ENCODE assay signal across 16 cellular contexts in the genomic region with DNA sequence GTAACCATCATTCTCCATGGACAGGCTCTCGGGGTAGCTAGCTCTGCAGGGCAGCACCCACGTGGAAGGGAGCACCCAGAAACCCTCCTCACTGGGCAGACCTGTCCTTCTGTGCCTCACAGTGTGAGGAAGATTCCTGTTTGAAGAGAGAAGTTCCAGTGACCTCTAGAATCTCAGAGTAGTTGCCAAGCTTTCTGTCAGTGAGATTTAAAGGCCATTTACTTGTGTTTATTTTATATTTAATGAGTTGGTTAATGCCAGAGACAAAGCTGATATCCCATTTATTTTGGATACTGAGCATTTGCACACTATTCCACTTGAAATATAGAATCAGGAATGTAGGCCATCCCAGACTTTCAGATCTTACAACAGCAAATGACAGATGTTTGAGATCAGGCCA. TPM values are rescaled to one million over a fixed set of nuclear protein-coding genes. Genes with fewer than 3 reads are reported as not detected.
DNase-seq lines count a peak whose midpoint lies in the region; ATAC-seq and TF ChIP-seq lines count a peak whose summit lies in the region.
"Had no signal": no experiment of that assay in that cellular context is flagged by ENCODE, and none has a peak within 500 bp of the region (broad histone marks: within the 10 kb centered on the region; RNA-seq: fewer than 3 reads in every experiment).

No MANE protein-coding gene starts in this region.

- H4K91ac ChIP-seq in mesenchymal stem cell (ENCODE audit: low read length): peak overlapping the region; percentile 75

- intact Hi-C loops in sigmoid colon (cut with DNase I) (loop anchor here (5.0 to 10.0 kb wide), 4 partner anchors 217 to 1639 kb away; no protein-coding TSS in a partner anchor), transverse colon (cut with DNase I; ENCODE audit: low total_unique reads) (loop anchor here (10.0 kb wide), 2 partner anchors 219 to 619 kb away; no protein-coding TSS in a partner anchor)

- H3K4me1 ChIP-seq in mesenchymal stem cell (ENCODE audit: control insufficient read depth, insufficient read depth, low read depth, low read length) (peaks cover 4% of the 10 kb centered on the region), sigmoid colon (peaks cover 0 to 83% (median 81%) of the 10 kb centered on the region in 4 donors), transverse colon (peaks cover 0 to 13% (median 7%) of the 10 kb centered on the region in 4 donors)
- H3K4me1 ChIP-seq: A549 had no signal

- no peak for TF ChIP-seq POLR2A in sigmoid colon (IDR thresholded peaks at IDR 0.05)
- no peak for TF ChIP-seq POLR2A in transverse colon (IDR thresholded peaks at IDR 0.05)
- no peak for TF ChIP-seq POLR2A in GM18505 (IDR thresholded peaks at IDR 0.05; ENCODE audit: borderline replicate concordance, extremely low read depth, insufficient read depth, insufficient read length)

- no peak overlapping the region for H3K14ac ChIP-seq in mesenchymal stem cell (ENCODE audit: low read length in 2 of 2)

- H3K9me3 ChIP-seq in mesenchymal stem cell (ENCODE audit: control insufficient read depth, low read length) (no peaks in the 10 kb centered on the region), sigmoid colon (no peaks in the 10 kb centered on the region), transverse colon (no peaks in the 10 kb centered on the region)
- H3K9me3 ChIP-seq: A549 had no signal

- H2BK15ac ChIP-seq in mesenchymal stem cell (ENCODE audit: low read depth, poor library complexity, severe bottlenecking): no peak overlapping the region

- no peak overlapping the region for H2AFZ ChIP-seq in mesenchymal stem cell (ENCODE audit: low read depth, low read length)

- H3K27me3 ChIP-seq in mesenchymal stem cell (ENCODE audit: control insufficient read depth in 1 of 2, insufficient read depth in 1 of 2, low read length in 2 of 2): peaks cover 0 to 6% of the 10 kb centered on the region in 2 experiments
- no peaks in the 10 kb centered on the region for H3K27me3 ChIP-seq in sigmoid colon
- no peaks in the 10 kb centered on the region for H3K27me3 ChIP-seq in transverse colon

- H3K4me3 ChIP-seq in mesenchymal stem cell (ENCODE audit: insufficient read depth in 1 of 2, low read depth in 1 of 2, low read length in 2 of 2): no peak overlapping the region
- H3K4me3 ChIP-seq in sigmoid colon: no peak overlapping the region
- no peak overlapping the region for H3K4me3 ChIP-seq in transverse colon
- H3K4me3 ChIP-seq: A549 had no signal

- no peak overlapping the region for H3K23ac ChIP-seq in mesenchymal stem cell (ENCODE audit: low read length in 2 of 2)

- H4K8ac ChIP-seq in mesenchymal stem cell (ENCODE audit: low read length): peak overlapping the region; percentile 27

- 70% methylated on average over 2 of the region's 2 CpGs for whole genome bisulfite sequencing in mesenchymal stem cell
- WGBS in sigmoid colon, 2 donors: 75 to 84% methylated on average over 2 of the region's 2 CpGs
- WGBS in transverse colon (ENCODE audit: low coverage in 1 of 2), 2 donors: 57% methylated on average over 2 of the region's 2 CpGs; no CpG with 5 or more reads in 1 of the 2 donors

- no peak overlapping the region for H3K4me2 ChIP-seq in mesenchymal stem cell (ENCODE audit: low read length, poor library complexity, severe bottlenecking)
- H3K4me2 ChIP-seq: A549 had no signal

- H2BK120ac ChIP-seq in mesenchymal stem cell (ENCODE audit: low read depth, low read length): peak overlapping the region; percentile 50

- H3K79me1 ChIP-seq in mesenchymal stem cell (replicated peaks; ENCODE audit: low read length, poor library complexity, severe bottlenecking): no peaks in the 10 kb centered on the region

- in situ Hi-C loops in transverse colon (cut with MboI; ENCODE audit: low pct_ligation_motif_present in 1 of 4, low pct_unique_long_range_greater_than_20kb in 1 of 4, low sequenced_read_pairs in 3 of 4): loop anchor here in 2 of 4 donors (25.0 kb wide), 2 partner anchors 622 to 922 kb away; a partner anchor contains a TSS

- H3K27ac ChIP-seq in C4-2B: peak overlapping the region; percentile 37
- no peak overlapping the region for H3K27ac ChIP-seq in mesenchymal stem cell (ENCODE audit: low read length, poor library complexity, severe bottlenecking)
- peak overlapping the region in 3 of 4 donors; percentile 81 to 88 (median 87) for H3K27ac ChIP-seq in sigmoid colon
- H3K27ac ChIP-seq in transverse colon: peak overlapping the region in 3 of 4 donors; percentile 34 to 82 (median 42)
- H3K27ac ChIP-seq: 22Rv1, A549 had no signal

- DNase-seq in mesenchymal stem cell (no peak), sigmoid colon (no peak), transverse colon (no peak), NOMO-1 treated with dmso at 0.1 percent for 144 hours (lab: John Stamatoyannopoulos, UW; ENCODE audit: unreplicated experiment) (no peak)
- DNase-seq: AML-193; CD4-positive, alpha-beta memory T cell; DMS153; DMS79; GDM1; H9 had no signal

- peak overlapping the region in 1 of 2 experiments; percentile 75 for H2BK12ac ChIP-seq in mesenchymal stem cell (ENCODE audit: low read length in 2 of 2)

- TF ChIP-seq CTCF in C4-2B (conservative IDR thresholded peaks at IDR 0.05): no peak
- TF ChIP-seq CTCF in sigmoid colon (IDR thresholded peaks at IDR 0.05): no peak
- TF ChIP-seq CTCF in transverse colon (IDR thresholded peaks at IDR 0.05): no peak

- peak in 1 of 4 donors; percentile 46 for TF ChIP-seq EP300 in sigmoid colon (IDR thresholded peaks at IDR 0.05)
- TF ChIP-seq EP300 in transverse colon (IDR thresholded peaks at IDR 0.05; ENCODE audit: low read depth): no peak

- H2AK5ac ChIP-seq in mesenchymal stem cell (ENCODE audit: low read length, severe bottlenecking): no peak overlapping the region

- H3K18ac ChIP-seq in mesenchymal stem cell (ENCODE audit: low read depth in 1 of 2, low read length in 2 of 2): peak overlapping the region; percentile 37 to 55

- no peak overlapping the region for H2BK5ac ChIP-seq in mesenchymal stem cell (ENCODE audit: low read depth, low read length, poor library complexity, severe bottlenecking)

- H3K36me3 ChIP-seq in mesenchymal stem cell (ENCODE audit: control insufficient read depth in 1 of 2, insufficient read depth in 2 of 2, low read depth in 1 of 2, low read length in 2 of 2) (no peaks in the 10 kb centered on the region), sigmoid colon (no peaks in the 10 kb centered on the region), transverse colon (no peaks in the 10 kb centered on the region)

- H3K4ac ChIP-seq in mesenchymal stem cell (ENCODE audit: low read depth in 1 of 2, low read length in 2 of 2): peak overlapping the region in 1 of 2 experiments; percentile 12

- no peak overlapping the region for H3K9ac ChIP-seq in mesenchymal stem cell (ENCODE audit: low read length)

- ATAC-seq in GM18502 (IDR thresholded peaks at IDR 0.05; ENCODE audit: poor library complexity, unreplicated experiment): no peak
- no peak for ATAC-seq in GM18505 (IDR thresholded peaks at IDR 0.05; ENCODE audit: unreplicated experiment)
- ATAC-seq: A549, HepG2 had no signal

RNA-seq across cellular contexts. Expression of a gene that starts 28.7 kb away (rescaled TPM):
- 2.4 TPM for polyA plus RNA-seq in mesenchymal stem cell (2013, experiment 1 of 2)
- polyA plus RNA-seq in mesenchymal stem cell (2013, experiment 2 of 2): 1.9 TPM
- total RNA-seq in sigmoid colon: 10 to 100 TPM in 2 of 4 donors, 1 to 10 TPM in 2; 5.3 to 13.2 (median 8.6) TPM
- polyA plus RNA-seq in sigmoid colon: 10 to 100 TPM in 2 of 3 donors, 1 to 10 TPM in 1; 8.6 to 31.4 (median 15.6) TPM
- total RNA-seq in transverse colon: 10 to 100 TPM in 3 of 4 donors, 1 to 10 TPM in 1; 10.0 to 28.8 (median 16.6) TPM
- total RNA-seq: CD4-positive, alpha-beta memory T cell had no signal
- polyA plus RNA-seq: CD4-positive, alpha-beta memory T cell had no signal
